In the genomic region with DNA sequence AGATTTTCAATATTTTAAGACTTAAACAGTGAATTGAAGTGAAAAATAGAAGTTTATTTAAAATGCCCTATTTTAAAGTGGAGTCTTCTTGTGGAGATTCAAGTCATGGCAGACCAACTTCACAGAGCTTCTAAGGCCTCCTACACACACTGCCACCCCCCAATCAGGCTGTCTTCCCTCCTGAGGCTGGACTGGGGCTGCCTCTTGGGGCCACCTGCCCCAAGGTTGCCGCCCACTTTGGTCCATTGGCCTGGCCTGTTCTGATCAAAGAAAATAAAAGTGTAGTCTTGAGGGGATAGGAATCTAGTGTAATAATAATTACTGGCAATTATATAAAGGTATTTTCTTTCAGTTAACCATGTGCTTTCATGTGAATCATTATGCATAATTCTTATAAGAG, we compare ENCODE assay signal across 9 cellular contexts. TPM values are rescaled to one million over a fixed set of nuclear protein-coding genes. Genes with fewer than 3 reads are reported as not detected.
DNase-seq lines count a peak whose midpoint lies in the region; ATAC-seq and TF ChIP-seq lines count a peak whose summit lies in the region.
"Had no signal": no experiment of that assay in that cellular context is flagged by ENCODE, and none has a peak within 500 bp of the region (broad histone marks: within the 10 kb centered on the region; RNA-seq: fewer than 3 reads in every experiment).

No MANE protein-coding gene starts in this region.

- H3K27ac ChIP-seq in HEK293 (ENCODE audit: extremely low read depth, low read depth, low read length) = no peak overlapping the region
- H3K27ac ChIP-seq in mesodermal cell (ENCODE audit: low read depth, low read length, severe bottlenecking) = no peak overlapping the region

- peaks cover 13% of the 10 kb centered on the region for H3K4me1 Mint-ChIP-seq in MCF 10A (ENCODE audit: insufficient read depth, unreplicated experiment)
- peaks cover 54% of the 10 kb centered on the region for H3K4me1 Mint-ChIP-seq in activated CD4-positive, alpha-beta memory T cell treated with anti-CD3 and anti-CD28 coated beads, Interleukin-2, amount 10 ng/mL, durations not matched to agents 7 days and 5 days

- BruUV-seq in MCF 10A (replicated peaks; lab: Mats Ljungman, UMichigan) = TSS peak; percentile 39

- no peak for ATAC-seq in HG03378 (IDR thresholded peaks at IDR 0.05; ENCODE audit: unreplicated experiment)
- no peak for ATAC-seq in HG03095 (IDR thresholded peaks at IDR 0.05; ENCODE audit: unreplicated experiment)

- no peaks in the 10 kb centered on the region for H3K27me3 Mint-ChIP-seq in MCF 10A (ENCODE audit: insufficient read depth, unreplicated experiment)
- H3K27me3 Mint-ChIP-seq in activated CD4-positive, alpha-beta memory T cell treated with anti-CD3 and anti-CD28 coated beads, Interleukin-2, amount 10 ng/mL, durations not matched to agents 7 days and 5 days = no peaks in the 10 kb centered on the region
- H3K27me3 Mint-ChIP-seq: naive B cell had no signal

- H3K9me3 ChIP-seq in HEK293 (ENCODE audit: control insufficient read depth, insufficient read depth, low read depth, low read length) = no peaks in the 10 kb centered on the region
- H3K9me3 ChIP-seq in mesodermal cell (ENCODE audit: control insufficient read depth, low read length) = no peaks in the 10 kb centered on the region

- CTCF ChIA-PET in AG04449 (lab: Yijun Ruan, JAX) (no interaction called here), HEK293 (lab: Yijun Ruan, JAX) (no interaction called here), MCF 10A (lab: Yijun Ruan, JAX) (interaction anchor here (0.6 to 1.3 kb wide), 3 partner anchors 22 to 487 kb away, joined by 3 to 5 read pairs (median 4); no protein-coding TSS in a partner anchor)
- CTCF ChIA-PET in activated CD4-positive, alpha-beta memory T cell treated with anti-CD3 and anti-CD28 coated beads, Interleukin-2, amount 10 ng/mL, durations not matched to agents 7 days and 5 days (lab: Charles Lee) = interaction anchor here (0.6 to 2.4 kb wide), 2 partner anchors 155 to 206 kb away, joined by 3 to 7 read pairs; partner anchors contain the start of gene LDHB

- H3K9me3 Mint-ChIP-seq in MCF 10A (ENCODE audit: unreplicated experiment) = no peaks in the 10 kb centered on the region
- H3K9me3 Mint-ChIP-seq in activated CD4-positive, alpha-beta memory T cell treated with anti-CD3 and anti-CD28 coated beads, Interleukin-2, amount 10 ng/mL, durations not matched to agents 7 days and 5 days = no peaks in the 10 kb centered on the region
- H3K9me3 Mint-ChIP-seq: naive B cell had no signal

- peaks cover 15% of the 10 kb centered on the region for H3K36me3 Mint-ChIP-seq in MCF 10A (ENCODE audit: insufficient read depth, unreplicated experiment)
- peaks cover 25% of the 10 kb centered on the region for H3K36me3 Mint-ChIP-seq in activated CD4-positive, alpha-beta memory T cell treated with anti-CD3 and anti-CD28 coated beads, Interleukin-2, amount 10 ng/mL, durations not matched to agents 7 days and 5 days (ENCODE audit: low read depth)

- peaks cover 5 to 18% of the 10 kb centered on the region in 2 experiments; a peak in 2 of 3 replicates for H3K36me3 ChIP-seq in HEK293 (ENCODE audit: control insufficient read depth in 2 of 2, insufficient read depth in 1 of 2, low read length in 2 of 2)
- peaks cover 23% of the 10 kb centered on the region for H3K36me3 ChIP-seq in mesodermal cell (ENCODE audit: control insufficient read depth, insufficient read depth, low read length)

- intact Hi-C loops in MCF 10A (cut with micrococcal nuclease) = no loop called here

- POLR2A ChIA-PET in AG04449 (lab: Yijun Ruan, JAX) (no interaction called here), HEK293 (lab: Yijun Ruan, JAX) (interaction anchor here (1.2 kb wide), 1 partner anchor 65 kb away, joined by 3 read pairs; the partner anchor contains the start of gene PYROXD1), MCF 10A (lab: Yijun Ruan, JAX) (interaction anchor here (0.9 to 4.2 kb wide), 6 partner anchors 17 to 240 kb away, joined by 3 to 54 read pairs (median 20); partner anchors contain the start of genes LDHB and SPX)
- POLR2A ChIA-PET in activated CD4-positive, alpha-beta memory T cell treated with anti-CD3 and anti-CD28 coated beads, Interleukin-2, amount 10 ng/mL, durations not matched to agents 7 days and 5 days (lab: Charles Lee) = interaction anchor here (1.9 to 3.8 kb wide), 8 partner anchors 8 to 155 kb away, joined by 7 to 73 read pairs (median 20); partner anchors contain the start of genes LDHB and SPX

- H3K4me3 Mint-ChIP-seq in MCF 10A (ENCODE audit: unreplicated experiment) = no peak overlapping the region
- no peak overlapping the region for H3K4me3 Mint-ChIP-seq in activated CD4-positive, alpha-beta memory T cell treated with anti-CD3 and anti-CD28 coated beads, Interleukin-2, amount 10 ng/mL, durations not matched to agents 7 days and 5 days

- H3K27ac Mint-ChIP-seq in MCF 10A (ENCODE audit: low read depth, unreplicated experiment) = no peak overlapping the region
- H3K27ac Mint-ChIP-seq in activated CD4-positive, alpha-beta memory T cell treated with anti-CD3 and anti-CD28 coated beads, Interleukin-2, amount 10 ng/mL, durations not matched to agents 7 days and 5 days = no peak overlapping the region

- H3K4me3 ChIP-seq in AG04449 (ENCODE audit: low read depth, low read length) = peak overlapping the region; percentile 92
- peak overlapping the region; percentile 85 for H3K4me3 ChIP-seq in HEK293 (ENCODE audit: low read depth, low read length)
- peak overlapping the region; percentile 80 for H3K4me3 ChIP-seq in mesodermal cell (ENCODE audit: extremely low read depth, insufficient read depth, low read length, poor library complexity, severe bottlenecking)

- no CpG with 5 or more reads among the region's 1 CpG for WGBS in mesodermal cell (ENCODE audit: insufficient coverage in 2 of 2), 2 experiments

- peaks cover 11% of the 10 kb centered on the region for H3K4me1 ChIP-seq in HEK293 (ENCODE audit: control insufficient read depth, insufficient read depth, low read length)
- H3K4me1 ChIP-seq in mesodermal cell (ENCODE audit: control insufficient read depth, insufficient read depth, low read length, poor library complexity, severe bottlenecking) = no peaks in the 10 kb centered on the region

- DNase-seq in AG04449 (ENCODE audit: low read depth, low spot score) = no peak
- no peak for DNase-seq in MCF 10A (ENCODE audit: unreplicated experiment)
- DNase-seq in midbrain (lab: John Stamatoyannopoulos, UW) = no peak
- DNase-seq in activated CD4-positive, alpha-beta memory T cell treated with anti-CD3 and anti-CD28 coated beads, Interleukin-2, amount 10 ng/mL, durations not matched to agents 7 days and 5 days = no peak
- DNase-seq: naive B cell had no signal

- TF ChIP-seq CTCF in AG04449 (IDR thresholded peaks at IDR 0.05; ENCODE audit: insufficient read depth, low read length, missing control alignments) = no peak
- no peak for TF ChIP-seq CTCF in HEK293 (tag by site-specific recombination; IDR thresholded peaks at IDR 0.05)
- no peak for TF ChIP-seq CTCF in MCF 10A (IDR thresholded peaks at IDR 0.05; ENCODE audit: unreplicated experiment)

TF ChIP-seq in HEK293, 187 proteins besides CTCF, POLR2A, EP300 and RAD21 (continues in another document):
- no peak for TF ChIP-seq MEIS1 (CRISPR knock-in tag; IDR thresholded peaks at IDR 0.05; ENCODE audit: borderline replicate concordance)
- TF ChIP-seq ZEB2 (tag by site-specific recombination; IDR thresholded peaks at IDR 0.05) = no peak
- TF ChIP-seq TCF7L2 (IDR thresholded peaks at IDR 0.05; ENCODE audit: borderline replicate concordance, low read depth, low read length) = no peak
- TF ChIP-seq ZFP37 (tag by site-specific recombination; IDR thresholded peaks at IDR 0.05) = no peak
- TF ChIP-seq FEZF1 (tag by site-specific recombination; IDR thresholded peaks at IDR 0.05) = no peak
- TF ChIP-seq ZNF274 (IDR thresholded peaks at IDR 0.05; ENCODE audit: low read length) = no peak
- TF ChIP-seq ZNF274 (tag by site-specific recombination; IDR thresholded peaks at IDR 0.05; ENCODE audit: borderline replicate concordance) = no peak
- no peak for TF ChIP-seq ZNF776 (tag by site-specific recombination; IDR thresholded peaks at IDR 0.05; ENCODE audit: borderline replicate concordance)
- no peak for TF ChIP-seq ZNF184 (tag by site-specific recombination; IDR thresholded peaks at IDR 0.05)
- TF ChIP-seq, protein P1, sequence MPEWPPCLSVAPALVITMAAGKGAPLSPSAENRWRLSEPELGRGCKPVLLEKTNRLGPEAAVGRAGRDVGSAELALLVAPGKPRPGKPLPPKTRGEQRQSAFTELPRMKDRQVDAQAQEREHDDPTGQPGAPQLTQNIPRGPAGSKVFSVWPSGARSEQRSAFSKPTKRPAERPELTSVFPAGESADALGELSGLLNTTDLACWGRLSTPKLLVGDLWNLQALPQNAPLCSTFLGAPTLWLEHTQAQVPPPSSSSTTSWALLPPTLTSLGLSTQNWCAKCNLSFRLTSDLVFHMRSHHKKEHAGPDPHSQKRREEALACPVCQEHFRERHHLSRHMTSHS (tag by site-specific recombination; IDR thresholded peaks at IDR 0.05) = no peak

RNA-seq across cellular contexts. Expression of gene GOLT1B, which starts 1.3 kb away (rescaled TPM):
- total RNA-seq in MCF 10A (2022) = 58.6 and 80.7 TPM in 2 replicates
- 67.9 TPM for polyA plus RNA-seq in mesodermal cell (2013, experiment 1 of 2)
- polyA plus RNA-seq in mesodermal cell (2013, experiment 2 of 2) = 75.9 TPM
- total RNA-seq in activated CD4-positive, alpha-beta memory T cell treated with anti-CD3 and anti-CD28 coated beads, Interleukin-2, amount 10 ng/mL, durations not matched to agents 7 days and 5 days = 10 to 100 TPM; 44.1 to 57.5 TPM

RNA-seq across cellular contexts. Expression of gene RECQL, which starts 1.4 kb away (rescaled TPM):
- 44.9 and 49.5 TPM in 2 replicates for total RNA-seq in MCF 10A (2022)
- polyA plus RNA-seq in mesodermal cell (2013, experiment 1 of 2) = 63.6 TPM
- 61.7 TPM for polyA plus RNA-seq in mesodermal cell (2013, experiment 2 of 2)
- 100 to 1,000 TPM in 1 of 2 experiments, 10 to 100 TPM in 1; 87.6 to 100 TPM for total RNA-seq in activated CD4-positive, alpha-beta memory T cell treated with anti-CD3 and anti-CD28 coated beads, Interleukin-2, amount 10 ng/mL, durations not matched to agents 7 days and 5 days

RNA-seq across cellular contexts. Expression of gene SPX, which starts 23.2 kb away (rescaled TPM):
- total RNA-seq in MCF 10A (2022) = 154 and 203 TPM in 2 replicates
- 2.8 TPM for polyA plus RNA-seq in mesodermal cell (2013, experiment 1 of 2)
- polyA plus RNA-seq in mesodermal cell (2013, experiment 2 of 2) = 2.1 TPM
- 1 to 10 TPM in 1 of 2 experiments, under 1 TPM in 1; 0.88 to 1.1 TPM for total RNA-seq in activated CD4-positive, alpha-beta memory T cell treated with anti-CD3 and anti-CD28 coated beads, Interleukin-2, amount 10 ng/mL, durations not matched to agents 7 days and 5 days

Comparison
In these comparisons a context has a peak if more than half of its experiments do, and no peak if none do; other contexts are left out.
1. RNA of gene SPX, which starts 23.2 kb away (total RNA-seq): 154 to 203 TPM in MCF 10A; 0.88 to 1.1 TPM in activated CD4-positive, alpha-beta memory T cell treated with anti-CD3 and anti-CD28 coated beads, Interleukin-2, amount 10 ng/mL, durations not matched to agents 7 days and 5 days; every median in the first group is over 10 times any median in the second.
2. CTCF ChIA-PET loops: an anchor here in MCF 10A (0.6 to 1.3 kb wide) and activated CD4-positive, alpha-beta memory T cell treated with anti-CD3 and anti-CD28 coated beads, Interleukin-2, amount 10 ng/mL, durations not matched to agents 7 days and 5 days (0.6 to 2.4 kb wide); none called in AG04449 and HEK293.
3. Peak in every context shown above with its lines, with median percentiles within 50 percentile points of each other: H3K4me3 ChIP-seq.